19 cellular contexts compared by ENCODE assay signal in genomic region chr12:50014342-50014741, GRCh38. TPM values are rescaled to one million over a fixed set of nuclear protein-coding genes. Genes with fewer than 3 reads are reported as not detected.
"Had no signal": no experiment of that assay in that cellular context is flagged by ENCODE, and none has a peak within 500 bp of the region (broad histone marks: within the 10 kb centered on the region; RNA-seq: fewer than 3 reads in every experiment).

No MANE protein-coding gene starts in this region.

- H3K4me2 ChIP-seq: hepatocyte had no signal

- H3K9me3 Mint-ChIP-seq: natural killer cell treated with Interleukin-12 subunit alpha and Interleukin-12 subunit beta and Interleukin-15 and Interleukin-18, amount 100 ng/mL, for 72 hours had no signal

- DNase-seq: activated CD4-positive, alpha-beta T cell treated with anti-CD3 and anti-CD28 coated beads for 36 hours; activated naive CD4-positive, alpha-beta T cell treated with Interleukin-2 at 50 U/mL for 16 hours; right cardiac atrium; small intestine; stimulated activated CD4-positive, alpha-beta T cell treated with anti-CD3 and anti-CD28 coated beads, Interleukin-4, amount 100 ng/mL, for 4 hours; stimulated activated CD8-positive, alpha-beta memory T cell treated with anti-CD3 and anti-CD28 coated beads, Interleukin-4, amount 100 ng/mL, for 48 hours; stimulated activated naive CD4-positive, alpha-beta T cell treated with Interleukin-2 at 50 U/mL for 16 hours; T-helper 1 cell; testis had no signal

- H3K27ac Mint-ChIP-seq: activated CD4-positive, alpha-beta T cell treated with anti-CD3 and anti-CD28 coated beads for 36 hours; natural killer cell treated with Interleukin-12 subunit alpha and Interleukin-12 subunit beta and Interleukin-15 and Interleukin-18, amount 100 ng/mL, for 72 hours; progenitor cell of endocrine pancreas had no signal

- H3K27me3 Mint-ChIP-seq: activated CD4-positive, alpha-beta T cell treated with anti-CD3 and anti-CD28 coated beads for 36 hours; natural killer cell treated with Interleukin-12 subunit alpha and Interleukin-12 subunit beta and Interleukin-15 and Interleukin-18, amount 100 ng/mL, for 72 hours; progenitor cell of endocrine pancreas had no signal

- H3K9me3 ChIP-seq: esophagus muscularis mucosa, testis, upper lobe of left lung had no signal

- H3K4me3 ChIP-seq: cardiac muscle cell, esophagus muscularis mucosa, hepatocyte, testis, upper lobe of left lung had no signal

- ATAC-seq: natural killer cell treated with Interleukin-12 subunit alpha and Interleukin-12 subunit beta and Interleukin-15 and Interleukin-18, amount 100 ng/mL, for 72 hours; right cardiac atrium; SK-N-SH treated with all-trans-retinoic acid at 6 μM for 48 hours had no signal

- H3K27ac ChIP-seq: cardiac muscle cell, esophagus muscularis mucosa, hepatocyte, testis had no signal

- H3K27me3 ChIP-seq: cardiac muscle cell, esophagus muscularis mucosa, hepatocyte, testis, upper lobe of left lung had no signal

- H2AFZ ChIP-seq: hepatocyte had no signal

- H3K4me3 Mint-ChIP-seq: activated CD4-positive, alpha-beta T cell treated with anti-CD3 and anti-CD28 coated beads for 36 hours; natural killer cell treated with Interleukin-12 subunit alpha and Interleukin-12 subunit beta and Interleukin-15 and Interleukin-18, amount 100 ng/mL, for 72 hours had no signal

- H3K4me1 ChIP-seq: testis had no signal

- H3K36me3 ChIP-seq: cardiac muscle cell had no signal

RNA-seq across cellular contexts. Expression of gene AQP6, which starts 41.6 kb away (rescaled TPM):
- total RNA-seq: activated CD4-positive, alpha-beta T cell treated with anti-CD3 and anti-CD28 coated beads for 36 hours; astrocyte; hepatocyte; mesenteric fat pad; natural killer cell treated with Interleukin-12 subunit alpha and Interleukin-12 subunit beta and Interleukin-15 and Interleukin-18, amount 100 ng/mL, for 72 hours had no signal

RNA-seq across cellular contexts. Expression of gene AQP5, which starts 52.7 kb away (rescaled TPM):
- total RNA-seq: activated CD4-positive, alpha-beta T cell treated with anti-CD3 and anti-CD28 coated beads for 36 hours; astrocyte; mesenteric fat pad; natural killer cell treated with Interleukin-12 subunit alpha and Interleukin-12 subunit beta and Interleukin-15 and Interleukin-18, amount 100 ng/mL, for 72 hours had no signal
- polyA plus RNA-seq: keratinocyte had no signal
